In genomic region chr17:39651908-39652634, GRCh38 we compare ENCODE assay signal across 13 cellular contexts. TPM values are rescaled to one million over a fixed set of nuclear protein-coding genes. Genes with fewer than 3 reads are reported as not detected.
DNase-seq lines count a peak whose midpoint lies in the region; ATAC-seq and TF ChIP-seq lines count a peak whose summit lies in the region.
"Had no signal": no experiment of that assay in that cellular context is flagged by ENCODE, and none has a peak within 500 bp of the region (broad histone marks: within the 10 kb centered on the region; RNA-seq: fewer than 3 reads in every experiment).

No MANE protein-coding gene starts in this region.

- H3F3A ChIP-seq in GM23338 (replicated peaks; ENCODE audit: low read depth) (peaks cover 13% of the 10 kb centered on the region; the same call in 1 of the 2 replicates), PC-9 (ENCODE audit: insufficient read depth, low read depth) (no peaks in the 10 kb centered on the region)

- H3K79me2 ChIP-seq in GM23338 (replicated peaks; ENCODE audit: insufficient read depth) (peaks cover 15% of the 10 kb centered on the region), hepatocyte (peaks cover 53% of the 10 kb centered on the region), PC-9 (ENCODE audit: low read depth) (no peaks in the 10 kb centered on the region)

- no peak for TF ChIP-seq EP300 in sigmoid colon (IDR thresholded peaks at IDR 0.05)

- TF ChIP-seq CTCF in GM23338 (conservative IDR thresholded peaks at IDR 0.05; ENCODE audit: low read depth in 2 of 2) = no peak
- TF ChIP-seq CTCF in WTC11 (IDR thresholded peaks at IDR 0.05) = no peak
- no peak for TF ChIP-seq CTCF in hepatocyte (IDR thresholded peaks at IDR 0.05; ENCODE audit: poor library complexity)
- no peak for TF ChIP-seq CTCF in sigmoid colon (IDR thresholded peaks at IDR 0.05)
- TF ChIP-seq CTCF in PC-9 (conservative IDR thresholded peaks at IDR 0.05) = no peak

- peak overlapping the region; percentile 55; the same call in 1 of the 2 replicates for H3K27ac ChIP-seq in GM23338 (ENCODE audit: low read depth)
- H3K27ac ChIP-seq in hepatocyte = peak overlapping the region; percentile 86
- peak overlapping the region; percentile 10 to 62 (median 28) for H3K27ac ChIP-seq in sigmoid colon
- no peak overlapping the region for H3K27ac ChIP-seq in PC-9
- H3K27ac ChIP-seq: KMS-11 had no signal

- DNase-seq in GM23338 (ENCODE audit: low spot score) (no peak), WTC11 (ENCODE audit: low spot score) (no peak), hepatocyte (ENCODE audit: low spot score) (peak; percentile 40), sigmoid colon (no peak), PC-9 (no peak)
- no peak for DNase-seq in activated CD4-positive, alpha-beta memory T cell treated with anti-CD3 and anti-CD28 coated beads for 36 hours
- DNase-seq: activated effector memory CD4-positive, alpha-beta T cell treated with Interleukin-2 at 50 U/mL for 16 hours; cortex of kidney; mammary epithelial cell; NCI-H2029 treated with DMSO at 0.1 percent for 48 hours had no signal

- H3K9me3 Mint-ChIP-seq in GM23338 = no peaks in the 10 kb centered on the region; the same call in 2 of the 3 replicates
- no peaks in the 10 kb centered on the region for H3K9me3 Mint-ChIP-seq in WTC11
- H3K9me3 Mint-ChIP-seq in activated CD4-positive, alpha-beta memory T cell treated with anti-CD3 and anti-CD28 coated beads for 36 hours = no peaks in the 10 kb centered on the region

- no peak for TF ChIP-seq POLR2A in sigmoid colon (IDR thresholded peaks at IDR 0.05)

- H3K4me3 ChIP-seq in GM23338 (no peak overlapping the region), hepatocyte (no peak overlapping the region), sigmoid colon (no peak overlapping the region), PC-9 (no peak overlapping the region)
- H3K4me3 ChIP-seq: GM12878 had no signal

- 67% methylated on average over 10 of the region's 10 CpGs for WGBS in hepatocyte (ENCODE audit: low lambda C conversion rate, missing lambda C conversion rate)
- WGBS in sigmoid colon, 2 donors = 14 to 56% methylated on average over 10 of the region's 10 CpGs

- H3K36me3 ChIP-seq in GM23338 (ENCODE audit: insufficient read depth) (no peaks in the 10 kb centered on the region), hepatocyte (replicated peaks; ENCODE audit: insufficient read depth, low read depth) (no peaks in the 10 kb centered on the region), sigmoid colon (peaks cover 0 to 7% (median 0%) of the 10 kb centered on the region in 4 donors), PC-9 (ENCODE audit: low read depth) (no peaks in the 10 kb centered on the region)

- H3K4me1 Mint-ChIP-seq in GM23338 = peaks cover 53% of the 10 kb centered on the region
- H3K4me1 Mint-ChIP-seq in WTC11 = peaks cover 44% of the 10 kb centered on the region
- peaks cover 8% of the 10 kb centered on the region for H3K4me1 Mint-ChIP-seq in activated CD4-positive, alpha-beta memory T cell treated with anti-CD3 and anti-CD28 coated beads for 36 hours (ENCODE audit: low read depth)

- H3K36me3 Mint-ChIP-seq in GM23338 (ENCODE audit: low read depth) (peaks cover 10% of the 10 kb centered on the region), WTC11 (no peaks in the 10 kb centered on the region; the same call in 1 of the 2 replicates)
- H3K36me3 Mint-ChIP-seq in activated CD4-positive, alpha-beta memory T cell treated with anti-CD3 and anti-CD28 coated beads for 36 hours = peaks cover 3% of the 10 kb centered on the region

- H3K9me3 ChIP-seq in hepatocyte (ENCODE audit: low read depth) = no peaks in the 10 kb centered on the region
- H3K9me3 ChIP-seq in sigmoid colon = no peaks in the 10 kb centered on the region
- no peaks in the 10 kb centered on the region for H3K9me3 ChIP-seq in PC-9 (ENCODE audit: insufficient read depth, low read depth)

- H3K27ac Mint-ChIP-seq in GM23338 (peak overlapping the region; percentile 93), WTC11 (peak overlapping the region; percentile 75)
- no peak overlapping the region for H3K27ac Mint-ChIP-seq in activated CD4-positive, alpha-beta memory T cell treated with anti-CD3 and anti-CD28 coated beads for 36 hours

- POLR2A ChIA-PET in WTC11 (lab: Charles Lee) (interaction anchor here (0.6 to 1.1 kb wide), 4 partner anchors 12 to 47 kb away, joined by 3 to 4 read pairs (median 4); partner anchors contain the start of gene ERBB2), PC-9 (lab: Charles Lee; ENCODE audit: unreplicated experiment) (interaction anchor here (0.6 kb wide), 1 partner anchor 267 kb away, joined by 4 read pairs; no protein-coding TSS in a partner anchor)
- POLR2A ChIA-PET in activated CD4-positive, alpha-beta memory T cell treated with anti-CD3 and anti-CD28 coated beads for 36 hours (lab: Charles Lee) = interaction anchor here (1.1 kb wide), 1 partner anchor 17 kb away, joined by 4 read pairs; the partner anchor contains the start of gene PNMT

- intact Hi-C loops in sigmoid colon (cut with DNase I) = no loop called here
- intact Hi-C loops in PC-9 (cut with micrococcal nuclease; ENCODE audit: unreplicated experiment) = no loop called here
- intact Hi-C loops in activated CD4-positive, alpha-beta memory T cell treated with anti-CD3 and anti-CD28 coated beads for 36 hours (cut with micrococcal nuclease) = no loop called here

- BruUV-seq in PC-9 (replicated peaks; lab: Mats Ljungman, UMichigan) = no TSS peak

- CTCF ChIA-PET in WTC11 (lab: Charles Lee) = interaction anchor here (0.5 to 18.1 kb wide), 15 partner anchors 8 to 150 kb away, joined by 3 to 851 read pairs (median 14); partner anchors contain the start of genes MIEN1, PNMT, PPP1R1B and STARD3
- CTCF ChIA-PET in PC-9 (lab: Charles Lee) = interaction anchor here (0.6 to 2.4 kb wide), 3 partner anchors 20 to 48 kb away, joined by 3 to 7 read pairs (median 4); no protein-coding TSS in a partner anchor
- CTCF ChIA-PET in activated CD4-positive, alpha-beta memory T cell treated with anti-CD3 and anti-CD28 coated beads for 36 hours (lab: Charles Lee) = interaction anchor here (0.6 to 7.4 kb wide), 9 partner anchors 14 to 214 kb away, joined by 3 to 117 read pairs (median 10); partner anchors contain the start of genes MIEN1, STARD3 and TCAP

- peaks cover 18% of the 10 kb centered on the region for H3K4me1 ChIP-seq in GM23338 (ENCODE audit: insufficient read depth)
- peaks cover 27% of the 10 kb centered on the region for H3K4me1 ChIP-seq in hepatocyte (ENCODE audit: insufficient read depth)
- H3K4me1 ChIP-seq in sigmoid colon = no peaks in the 10 kb centered on the region
- no peaks in the 10 kb centered on the region for H3K4me1 ChIP-seq in PC-9 (replicated peaks; ENCODE audit: insufficient read depth)

- H2AFZ ChIP-seq in GM23338 (no peak overlapping the region), hepatocyte (no peak overlapping the region), PC-9 (no peak overlapping the region)

- peaks cover 18% of the 10 kb centered on the region for H3K27me3 Mint-ChIP-seq in GM23338 (ENCODE audit: insufficient read depth, low read depth, poor library complexity)
- no peaks in the 10 kb centered on the region; the same call in 1 of the 2 replicates for H3K27me3 Mint-ChIP-seq in WTC11 (ENCODE audit: low read depth)
- H3K27me3 Mint-ChIP-seq in activated CD4-positive, alpha-beta memory T cell treated with anti-CD3 and anti-CD28 coated beads for 36 hours = no peaks in the 10 kb centered on the region

- H3K9me2 ChIP-seq in GM23338 (ENCODE audit: insufficient read depth) (no peaks in the 10 kb centered on the region), hepatocyte (replicated peaks; ENCODE audit: insufficient read depth) (no peaks in the 10 kb centered on the region), PC-9 (ENCODE audit: insufficient read depth) (no peaks in the 10 kb centered on the region)

- H4K20me1 ChIP-seq in GM23338 (replicated peaks; ENCODE audit: insufficient read depth) (peaks cover 10% of the 10 kb centered on the region), hepatocyte (ENCODE audit: insufficient read depth, poor library complexity, severe bottlenecking) (no peaks in the 10 kb centered on the region), PC-9 (ENCODE audit: insufficient read depth) (peaks cover 10% of the 10 kb centered on the region; the same call in 1 of the 2 replicates)

- ATAC-seq in GM23338 (no peak), WTC11 (no peak), GM18858 (IDR thresholded peaks at IDR 0.05; ENCODE audit: unreplicated experiment) (no peak)

- peak overlapping the region; percentile 43 for H3K4me2 ChIP-seq in GM23338
- peak overlapping the region; percentile 21 for H3K4me2 ChIP-seq in hepatocyte
- no peak overlapping the region for H3K4me2 ChIP-seq in PC-9
- H3K4me2 ChIP-seq: KMS-11 had no signal

- H3K4me3 Mint-ChIP-seq in GM23338 (no peak overlapping the region; the same call in 2 of the 3 replicates), WTC11 (no peak overlapping the region)
- no peak overlapping the region for H3K4me3 Mint-ChIP-seq in activated CD4-positive, alpha-beta memory T cell treated with anti-CD3 and anti-CD28 coated beads for 36 hours

- H3K27me3 ChIP-seq in GM23338 (ENCODE audit: insufficient read depth) (no peaks in the 10 kb centered on the region), hepatocyte (no peaks in the 10 kb centered on the region), sigmoid colon (no peaks in the 10 kb centered on the region), PC-9 (ENCODE audit: insufficient read depth, low read depth) (no peaks in the 10 kb centered on the region)

RNA-seq across cellular contexts. Expression of gene TCAP, which starts 13.1 kb away (rescaled TPM):
- total RNA-seq in GM23338 (2014; rRNA removed; shearing (Covaris generic)) = 0.74 and 2.1 TPM in 2 replicates
- polyA plus RNA-seq in GM23338 (2016; fragmentation: Nextera tagmentation; extraction: Ambion mirVana) (0.61 and 0.80 TPM in 2 replicates), hepatocyte (0.64 and 0.66 TPM in 2 replicates), sigmoid colon (1 to 10 TPM; 1.4 to 3.5 (median 3.0) TPM)
- total RNA-seq in WTC11 (2021) (2.5 to 2.9 TPM (median 2.8 TPM) in 3 replicates), hepatocyte (0.90 and 1.0 TPM in 2 replicates), sigmoid colon (under 1 TPM in 3 of 4 donors, not detected in 1; 0.49 to 0.71 (median 0.68) TPM), PC-9 (2021) (1.2 and 1.6 TPM in 2 replicates)
- total RNA-seq in activated CD4-positive, alpha-beta memory T cell treated with anti-CD3 and anti-CD28 coated beads for 36 hours = under 1 TPM; 0.80 to 0.90 TPM

RNA-seq across cellular contexts. Expression of gene STARD3, which starts 15.1 kb away (rescaled TPM):
- total RNA-seq in GM23338 (2014; rRNA removed; shearing (Covaris generic)) = 39.7 and 53.3 TPM in 2 replicates
- 26.4 and 31.5 TPM in 2 replicates for polyA plus RNA-seq in GM23338 (2016; fragmentation: Nextera tagmentation; extraction: Ambion mirVana)
- 64.9 to 75.3 TPM (median 65.4 TPM) in 3 replicates for total RNA-seq in WTC11 (2021)
- total RNA-seq in hepatocyte = 61.6 and 76.5 TPM in 2 replicates
- polyA plus RNA-seq in hepatocyte = 89.0 and 90.3 TPM in 2 replicates
- total RNA-seq in sigmoid colon = 10 to 100 TPM; 35.3 to 44.1 (median 37.6) TPM
- 10 to 100 TPM; 21.0 to 59.2 (median 25.0) TPM for polyA plus RNA-seq in sigmoid colon
- total RNA-seq in PC-9 (2021) = 47.7 and 55.9 TPM in 2 replicates
- 10 to 100 TPM; 53.6 to 60.3 TPM for total RNA-seq in activated CD4-positive, alpha-beta memory T cell treated with anti-CD3 and anti-CD28 coated beads for 36 hours

RNA-seq across cellular contexts. Expression of gene PNMT, which starts 16.2 kb away (rescaled TPM):
- total RNA-seq in GM23338 (2014; rRNA removed; shearing (Covaris generic)) = 1.9 and 2.3 TPM in 2 replicates
- 2.5 and 4.4 TPM in 2 replicates for polyA plus RNA-seq in GM23338 (2016; fragmentation: Nextera tagmentation; extraction: Ambion mirVana)
- 2.4 to 3.1 TPM (median 2.7 TPM) in 3 replicates for total RNA-seq in WTC11 (2021)
- 51.9 and 64.5 TPM in 2 replicates for total RNA-seq in hepatocyte
- 203 and 204 TPM in 2 replicates for polyA plus RNA-seq in hepatocyte
- total RNA-seq in sigmoid colon = 1 to 10 TPM; 2.8 to 5.4 (median 5.1) TPM
- polyA plus RNA-seq in sigmoid colon = 1 to 10 TPM; 1.2 to 2.4 (median 1.8) TPM
- 0.75 and 1.1 TPM in 2 replicates for total RNA-seq in PC-9 (2021)
- not detected for total RNA-seq in activated CD4-positive, alpha-beta memory T cell treated with anti-CD3 and anti-CD28 coated beads for 36 hours
- total RNA-seq: GM12878, mammary epithelial cell had no signal
- polyA plus RNA-seq: GM12878, mammary epithelial cell had no signal

RNA-seq across cellular contexts. Expression of gene PPP1R1B, which starts 25.3 kb away (rescaled TPM):
- 1.5 and 3.4 TPM in 2 replicates for total RNA-seq in GM23338 (2014; rRNA removed; shearing (Covaris generic))
- polyA plus RNA-seq in GM23338 (2016; fragmentation: Nextera tagmentation; extraction: Ambion mirVana) = 3.7 and 5.4 TPM in 2 replicates
- 15.0 to 20.5 TPM (median 15.2 TPM) in 3 replicates for total RNA-seq in WTC11 (2021)
- 1.5 TPM in 2 replicates for total RNA-seq in hepatocyte
- 3.7 TPM in 2 replicates for polyA plus RNA-seq in hepatocyte
- 10 to 100 TPM in 1 of 4 donors, 1 to 10 TPM in 3; 4.2 to 12.1 (median 7.2) TPM for total RNA-seq in sigmoid colon
- 100 to 1,000 TPM; 255 to 280 (median 273) TPM for polyA plus RNA-seq in sigmoid colon
- not detected in 2 replicates for total RNA-seq in PC-9 (2021)
- not detected for total RNA-seq in activated CD4-positive, alpha-beta memory T cell treated with anti-CD3 and anti-CD28 coated beads for 36 hours
- total RNA-seq: GM12878 had no signal

RNA-seq across cellular contexts. Expression of gene PGAP3, which starts 35.8 kb away (rescaled TPM):
- 10.7 and 12.8 TPM in 2 replicates for total RNA-seq in GM23338 (2014; rRNA removed; shearing (Covaris generic))
- polyA plus RNA-seq in GM23338 (2016; fragmentation: Nextera tagmentation; extraction: Ambion mirVana) = 7.0 and 8.2 TPM in 2 replicates
- total RNA-seq in WTC11 (2021) = 24.3 to 25.7 TPM (median 24.9 TPM) in 3 replicates
- total RNA-seq in hepatocyte = 26.8 and 33.0 TPM in 2 replicates
- polyA plus RNA-seq in hepatocyte = 35.4 and 35.6 TPM in 2 replicates
- 10 to 100 TPM in 1 of 4 donors, 1 to 10 TPM in 3; 6.9 to 12.1 (median 8.2) TPM for total RNA-seq in sigmoid colon
- polyA plus RNA-seq in sigmoid colon = 10 to 100 TPM in 1 of 3 donors, 1 to 10 TPM in 2; 7.2 to 29.6 (median 8.4) TPM
- total RNA-seq in PC-9 (2021) = 15.0 and 16.2 TPM in 2 replicates
- 1 to 10 TPM; 8.3 to 8.6 TPM for total RNA-seq in activated CD4-positive, alpha-beta memory T cell treated with anti-CD3 and anti-CD28 coated beads for 36 hours
